26 cellular contexts compared by ENCODE assay signal in genomic region chr11:100833276-100833675, GRCh38.
"Had no signal": no experiment of that assay in that cellular context is flagged by ENCODE, and none has a peak within 500 bp of the region (broad histone marks: within the 10 kb centered on the region; RNA-seq: fewer than 3 reads in every experiment).

No MANE protein-coding gene starts in this region.

- ATAC-seq: activated CD8-positive, alpha-beta memory T cell treated with anti-CD3 and anti-CD28 coated beads, Interleukin-2, amount 10 ng/mL, durations not matched to agents 7 days and 5 days; activated CD8-positive, alpha-beta T cell treated with anti-CD3 and anti-CD28 coated beads, Interleukin-2, amount 10 ng/mL, durations not matched to agents 7 days and 5 days; activated naive CD4-positive, alpha-beta T cell treated with anti-CD3 and anti-CD28 coated beads, Interleukin-2, amount 50 U/mL, for 72 hours; heart left ventricle; lower lobe of right lung; natural killer cell treated with Interleukin-12 subunit alpha and Interleukin-12 subunit beta and Interleukin-15 and Interleukin-18, amount 100 ng/mL, for 72 hours; right cardiac atrium; stimulated activated naive CD8-positive, alpha-beta T cell treated with anti-CD3 and anti-CD28 coated beads, Interleukin-15, Interleukin-2, amounts not matched to agents 100 U/mL and 50 U/mL, for 24 hours; T-helper 17 cell; upper lobe of right lung; WTC11 had no signal

- H3K4me1 Mint-ChIP-seq: activated CD8-positive, alpha-beta memory T cell treated with anti-CD3 and anti-CD28 coated beads, Interleukin-2, amount 10 ng/mL, durations not matched to agents 7 days and 5 days; immature natural killer cell; T-helper 17 cell had no signal

- H3K9me3 Mint-ChIP-seq: activated T-helper 2 cell treated with anti-CD3 and anti-CD28 coated beads, Interferon-gamma antibody, Interleukin-2, Interleukin-4, amounts not matched to agents 10 μg/mL and 5 μg/mL and 100 μg/mL, durations not matched to agents 14 hours and 24 hours and 36 hours; natural killer cell treated with Interleukin-12 subunit alpha and Interleukin-12 subunit beta and Interleukin-15 and Interleukin-18, amount 100 ng/mL, for 72 hours; WTC11 had no signal

- H3K4me3 ChIP-seq: heart left ventricle, lower lobe of right lung, thyroid gland, upper lobe of right lung had no signal

- H3K36me3 ChIP-seq: heart left ventricle, lower lobe of right lung, thyroid gland, upper lobe of right lung had no signal

- H3K27ac ChIP-seq: heart left ventricle, lower lobe of right lung, upper lobe of right lung had no signal

- H3K4me3 Mint-ChIP-seq: activated CD8-positive, alpha-beta memory T cell treated with anti-CD3 and anti-CD28 coated beads, Interleukin-2, amount 10 ng/mL, durations not matched to agents 7 days and 5 days; activated CD8-positive, alpha-beta T cell treated with anti-CD3 and anti-CD28 coated beads, Interleukin-2, amount 10 ng/mL, durations not matched to agents 7 days and 5 days; immature natural killer cell; natural killer cell treated with Interleukin-12 subunit alpha and Interleukin-12 subunit beta and Interleukin-15 and Interleukin-18, amount 100 ng/mL, for 72 hours; T-helper 17 cell; WTC11 had no signal

- H3K36me3 Mint-ChIP-seq: activated CD8-positive, alpha-beta memory T cell treated with anti-CD3 and anti-CD28 coated beads, Interleukin-2, amount 10 ng/mL, durations not matched to agents 7 days and 5 days; activated naive CD4-positive, alpha-beta T cell treated with anti-CD3 and anti-CD28 coated beads, Interleukin-2, amount 50 U/mL, for 72 hours; immature natural killer cell; natural killer cell treated with Interleukin-12 subunit alpha and Interleukin-12 subunit beta and Interleukin-15 and Interleukin-18, amount 100 ng/mL, for 72 hours; WTC11 had no signal

- H3K4me1 ChIP-seq: lower lobe of right lung, upper lobe of right lung had no signal

- H3K9me3 ChIP-seq: heart left ventricle, lower lobe of right lung, thyroid gland, upper lobe of right lung had no signal

- H3K27ac Mint-ChIP-seq: activated CD8-positive, alpha-beta memory T cell treated with anti-CD3 and anti-CD28 coated beads, Interleukin-2, amount 10 ng/mL, durations not matched to agents 7 days and 5 days; activated CD8-positive, alpha-beta T cell treated with anti-CD3 and anti-CD28 coated beads, Interleukin-2, amount 10 ng/mL, durations not matched to agents 7 days and 5 days; activated naive CD4-positive, alpha-beta T cell treated with anti-CD3 and anti-CD28 coated beads, Interleukin-2, amount 50 U/mL, for 72 hours; activated T-helper 2 cell treated with anti-CD3 and anti-CD28 coated beads, Interferon-gamma antibody, Interleukin-2, Interleukin-4, amounts not matched to agents 10 μg/mL and 5 μg/mL and 100 μg/mL, durations not matched to agents 14 hours and 24 hours and 36 hours; immature natural killer cell; natural killer cell treated with Interleukin-12 subunit alpha and Interleukin-12 subunit beta and Interleukin-15 and Interleukin-18, amount 100 ng/mL, for 72 hours; T-helper 17 cell; WTC11 had no signal

- DNase-seq: activated CD8-positive, alpha-beta memory T cell treated with anti-CD3 and anti-CD28 coated beads, Interleukin-2, amount 10 ng/mL, durations not matched to agents 7 days and 5 days; activated CD8-positive, alpha-beta T cell treated with anti-CD3 and anti-CD28 coated beads, Interleukin-2, amount 10 ng/mL, durations not matched to agents 7 days and 5 days; activated naive CD4-positive, alpha-beta T cell; activated T-cell treated with anti-CD3 and anti-CD28 coated beads, Interleukin-2, amount 50 U/mL, for 48 hours; anterior cingulate cortex; dermis blood vessel endothelial cell; effector CD4-positive, alpha-beta T cell; heart left ventricle; hypothalamus; immature natural killer cell; kidney; lower lobe of right lung; mesenchymal stem cell; posterior cingulate gyrus; right cardiac atrium; stimulated activated CD4-positive, alpha-beta T cell treated with anti-CD3 and anti-CD28 coated beads, Interleukin-12 subunit alpha, Interleukin-12 subunit beta, amount 100 ng/mL, for 4 hours; stimulated activated CD4-positive, alpha-beta T cell treated with anti-CD3 and anti-CD28 coated beads, Interleukin-4, amount 100 ng/mL, for 1 hour; stimulated activated naive CD8-positive, alpha-beta T cell treated with anti-CD3 and anti-CD28 coated beads, Interleukin-15, Interleukin-2, amounts not matched to agents 100 U/mL and 50 U/mL, for 24 hours; substantia nigra; T-helper 17 cell; thyroid gland; upper lobe of right lung had no signal

- H3K27me3 ChIP-seq: heart left ventricle, thyroid gland, upper lobe of right lung had no signal

- H3K27me3 Mint-ChIP-seq: activated CD8-positive, alpha-beta memory T cell treated with anti-CD3 and anti-CD28 coated beads, Interleukin-2, amount 10 ng/mL, durations not matched to agents 7 days and 5 days; T-helper 17 cell had no signal
